ENCODE assay signal across 12 cellular contexts in genomic region chr1:179810367-179810715, GRCh38.
"Had no signal": no experiment of that assay in that cellular context is flagged by ENCODE, and none has a peak within 500 bp of the region (broad histone marks: within the 10 kb centered on the region; RNA-seq: fewer than 3 reads in every experiment).

No MANE protein-coding gene starts in this region.

- H3K27me3 ChIP-seq: adrenal gland, body of pancreas had no signal

- H3K36me3 ChIP-seq: adrenal gland had no signal

- H3K36me3 Mint-ChIP-seq: activated CD4-positive, alpha-beta memory T cell treated with anti-CD3 and anti-CD28 coated beads for 36 hours; activated naive CD4-positive, alpha-beta T cell treated with anti-CD3 and anti-CD28 coated beads, Interleukin-2, amount 50 U/mL, for 72 hours had no signal

- FAIRE-seq: astrocyte, RCC 7860 had no signal

- H3K9me3 ChIP-seq: adrenal gland, body of pancreas had no signal

- H3K4me3 ChIP-seq: adrenal gland, body of pancreas, PC-9 had no signal

- DNase-seq: NCI-H524 treated with DMSO at 0.1 percent for 48 hours, SIG-M5 had no signal

- H3K27ac ChIP-seq: adrenal gland, body of pancreas, PC-9, RWPE1 had no signal

- H3K4me3 Mint-ChIP-seq: activated CD4-positive, alpha-beta memory T cell treated with anti-CD3 and anti-CD28 coated beads for 36 hours; activated T-cell treated with anti-CD3 and anti-CD28 coated beads, Interleukin-2, amount 50 U/mL, for 4 hours; activated T-helper 1 cell treated with anti-CD3 and anti-CD28 coated beads, Interleukin-12 subunit alpha, Interleukin-12 subunit beta, Interleukin-2, Interleukin-4 antibody, amounts not matched to agents 30 ng/mL and 10 ng/mL and 1 ng/mL, durations not matched to agents 14 hours and 24 hours and 36 hours had no signal

- H3K9me3 Mint-ChIP-seq: activated CD4-positive, alpha-beta memory T cell treated with anti-CD3 and anti-CD28 coated beads for 36 hours; activated naive CD4-positive, alpha-beta T cell treated with anti-CD3 and anti-CD28 coated beads, Interleukin-2, amount 50 U/mL, for 72 hours; activated T-cell treated with anti-CD3 and anti-CD28 coated beads, Interleukin-2, amount 50 U/mL, for 4 hours; activated T-helper 1 cell treated with anti-CD3 and anti-CD28 coated beads, Interleukin-12 subunit alpha, Interleukin-12 subunit beta, Interleukin-2, Interleukin-4 antibody, amounts not matched to agents 30 ng/mL and 10 ng/mL and 1 ng/mL, durations not matched to agents 14 hours and 24 hours and 36 hours had no signal

- H3K27ac Mint-ChIP-seq: activated CD4-positive, alpha-beta memory T cell treated with anti-CD3 and anti-CD28 coated beads for 36 hours; activated naive CD4-positive, alpha-beta T cell treated with anti-CD3 and anti-CD28 coated beads, Interleukin-2, amount 50 U/mL, for 72 hours; activated T-helper 1 cell treated with anti-CD3 and anti-CD28 coated beads, Interleukin-12 subunit alpha, Interleukin-12 subunit beta, Interleukin-2, Interleukin-4 antibody, amounts not matched to agents 30 ng/mL and 10 ng/mL and 1 ng/mL, durations not matched to agents 14 hours and 24 hours and 36 hours had no signal

- H3K27me3 Mint-ChIP-seq: activated CD4-positive, alpha-beta memory T cell treated with anti-CD3 and anti-CD28 coated beads for 36 hours had no signal
